Comparison of ENCODE assay signal across 11 cellular contexts in genomic region chr6:142907017-142907470, GRCh38. TPM values are rescaled to one million over a fixed set of nuclear protein-coding genes. Genes with fewer than 3 reads are reported as not detected.
DNase-seq lines count a peak whose midpoint lies in the region; ATAC-seq and TF ChIP-seq lines count a peak whose summit lies in the region.
"Had no signal": no experiment of that assay in that cellular context is flagged by ENCODE, and none has a peak within 500 bp of the region (broad histone marks: within the 10 kb centered on the region; RNA-seq: fewer than 3 reads in every experiment).

No MANE protein-coding gene starts in this region.

- no peak for TF ChIP-seq CTCF in upper lobe of right lung (IDR thresholded peaks at IDR 0.05)

- H3K9me3 ChIP-seq in effector memory CD4-positive, alpha-beta T cell (ENCODE audit: control insufficient read depth, low read length), result no peaks in the 10 kb centered on the region
- no peaks in the 10 kb centered on the region for H3K9me3 ChIP-seq in upper lobe of right lung

- intact Hi-C loops in upper lobe of right lung (cut with DNase I), result no loop called here

- peaks cover 43% of the 10 kb centered on the region for H3K4me1 ChIP-seq in effector memory CD4-positive, alpha-beta T cell (ENCODE audit: control insufficient read depth, insufficient read depth, low read length, poor library complexity, severe bottlenecking)
- H3K4me1 ChIP-seq in upper lobe of right lung, result peaks cover 10% of the 10 kb centered on the region

- H3K4me3 ChIP-seq in effector memory CD4-positive, alpha-beta T cell (ENCODE audit: insufficient read depth, low read depth, low read length, poor library complexity, severe bottlenecking), result peak overlapping the region; percentile 47
- H3K4me3 ChIP-seq in upper lobe of right lung, result no peak overlapping the region

- DNase-seq in effector memory CD4-positive, alpha-beta T cell, result no peak
- DNase-seq in HUDEP-2 (lab: John Stamatoyannopoulos, UW; ENCODE audit: unreplicated experiment in 76 of 76), result no peak
- DNase-seq in NCI-H524 treated with DMSO at 0.1 percent for 48 hours (lab: John Stamatoyannopoulos, UW), result no peak
- DNase-seq in DMS153 treated with DMSO at 0.1 percent for 48 hours (lab: John Stamatoyannopoulos, UW; ENCODE audit: unreplicated experiment), result no peak
- DNase-seq in upper lobe of right lung, result no peak
- DNase-seq: activated CD4-positive, alpha-beta T cell treated with anti-CD3 and anti-CD28 coated beads, Interleukin-2, amount 50 U/mL, for 4 hours; NCI-H187 had no signal

- H3K27ac ChIP-seq in effector memory CD4-positive, alpha-beta T cell (ENCODE audit: insufficient read depth, low read length, poor library complexity, severe bottlenecking), result peak overlapping the region; percentile 91
- H3K27ac ChIP-seq in upper lobe of right lung, result no peak overlapping the region
- H3K27ac ChIP-seq: epithelial cell of prostate had no signal

- ATAC-seq in GM18502 (IDR thresholded peaks at IDR 0.05; ENCODE audit: poor library complexity, unreplicated experiment) (peak; percentile 67), GM21423 (IDR thresholded peaks at IDR 0.05; ENCODE audit: unreplicated experiment) (peak; percentile 47), HG03354 (IDR thresholded peaks at IDR 0.05; ENCODE audit: poor library complexity, severe bottlenecking, unreplicated experiment) (peak; percentile 71), upper lobe of right lung (no peak)

- no peaks in the 10 kb centered on the region for H3K36me3 ChIP-seq in effector memory CD4-positive, alpha-beta T cell (ENCODE audit: control insufficient read depth, insufficient read depth, low read length)
- no peaks in the 10 kb centered on the region for H3K36me3 ChIP-seq in upper lobe of right lung

- no peaks in the 10 kb centered on the region for H3K27me3 ChIP-seq in effector memory CD4-positive, alpha-beta T cell (replicated peaks; ENCODE audit: control insufficient read depth, insufficient read depth, low read length, poor library complexity, severe bottlenecking)
- no peaks in the 10 kb centered on the region for H3K27me3 ChIP-seq in upper lobe of right lung

RNA-seq across cellular contexts. Expression of gene HIVEP2, which starts 37.9 kb away (rescaled TPM):
- 18.6 TPM for total RNA-seq in upper lobe of right lung
